ENCODE assay signal across 9 cellular contexts in the genomic region with DNA sequence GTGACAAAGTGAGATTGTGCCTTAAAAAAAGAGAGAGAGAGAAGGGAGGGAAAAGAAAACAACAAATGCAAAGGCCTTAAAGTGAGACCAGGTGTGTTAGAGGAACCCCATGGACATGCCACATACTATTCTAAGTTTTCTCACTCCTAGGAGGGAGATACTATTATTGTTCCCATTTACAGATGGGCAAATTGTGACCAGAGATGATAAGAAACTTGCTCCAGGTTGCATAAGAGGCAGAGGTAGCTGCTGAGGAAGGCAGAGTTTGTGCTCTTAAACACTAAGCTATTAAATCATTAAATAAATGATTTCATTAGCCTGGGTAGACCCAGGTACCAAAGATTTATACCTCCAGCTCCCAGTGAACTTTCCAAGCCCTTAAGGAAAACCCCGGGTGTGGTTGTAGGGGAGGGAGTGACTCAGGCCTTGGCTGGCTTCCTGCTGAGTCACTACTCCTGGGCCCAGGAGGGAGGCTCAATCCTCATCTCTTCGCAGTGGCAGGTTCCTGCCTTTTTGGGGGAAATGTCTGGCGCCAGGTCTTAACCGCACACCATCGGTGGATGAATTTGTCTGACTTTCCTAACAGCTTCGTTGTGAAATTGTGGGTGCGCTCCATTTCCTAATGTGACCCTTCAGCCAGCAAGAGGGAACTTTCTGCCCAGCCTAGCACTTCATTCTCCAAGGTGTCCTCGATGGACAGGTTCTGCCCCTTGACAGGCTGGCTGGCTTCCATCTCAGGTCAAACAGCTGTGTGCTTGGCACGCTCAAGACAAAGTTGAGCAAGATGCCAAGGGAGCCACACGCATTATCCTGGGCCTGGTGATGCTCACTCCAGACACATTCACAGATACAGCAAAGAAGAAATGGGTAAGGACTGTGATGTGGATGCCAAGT. TPM values are rescaled to one million over a fixed set of nuclear protein-coding genes. Genes with fewer than 3 reads are reported as not detected.
A peak's percentile ranks its signal among the peaks of the same experiment; 100 is the strongest.
DNase-seq lines count a peak whose midpoint lies in the region; ATAC-seq and TF ChIP-seq lines count a peak whose summit lies in the region.
"Had no signal": no experiment of that assay in that cellular context is flagged by ENCODE, and none has a peak within 500 bp of the region (broad histone marks: within the 10 kb centered on the region; RNA-seq: fewer than 3 reads in every experiment).

No MANE protein-coding gene starts in this region.

- TF ChIP-seq CTCF in OCI-LY1 (IDR thresholded peaks at IDR 0.05; ENCODE audit: low read length) (no peak), astrocyte of the spinal cord (IDR thresholded peaks at IDR 0.05; ENCODE audit: low read depth, low read length) (no peak), kidney epithelial cell (IDR thresholded peaks at IDR 0.05; ENCODE audit: insufficient read depth, low read length, poor library complexity, severe bottlenecking) (no peak)

- ATAC-seq in stimulated activated naive CD8-positive, alpha-beta T cell treated with anti-CD3 and anti-CD28 coated beads, Interleukin-15, Interleukin-2, amounts not matched to agents 100 U/mL and 50 U/mL, for 24 hours: peak; percentile 71
- ATAC-seq in GM18907 (IDR thresholded peaks at IDR 0.05; ENCODE audit: unreplicated experiment): no peak
- ATAC-seq in GM21786 (IDR thresholded peaks at IDR 0.05; ENCODE audit: unreplicated experiment): no peak

- H3K79me2 ChIP-seq in OCI-LY1 (ENCODE audit: insufficient read depth, low read length): no peaks in the 10 kb centered on the region

- H3F3A ChIP-seq in OCI-LY1 (ENCODE audit: insufficient read depth, low read length): peaks cover 6% of the 10 kb centered on the region; the same call in 1 of the 2 replicates

- no peak overlapping the region for H3K4me2 ChIP-seq in OCI-LY1 (ENCODE audit: low read length)

- H3K36me3 ChIP-seq in OCI-LY1 (ENCODE audit: insufficient read depth, low read length) (no peaks in the 10 kb centered on the region), kidney epithelial cell (ENCODE audit: control insufficient read depth, insufficient read depth, low read length) (no peaks in the 10 kb centered on the region)

- peak overlapping the region; percentile 69 for H3K27ac ChIP-seq in OCI-LY1 (ENCODE audit: low read depth, low read length, poor library complexity, severe bottlenecking)
- H3K27ac ChIP-seq: SK-N-MC had no signal

- H3K27me3 ChIP-seq in OCI-LY1 (ENCODE audit: insufficient read depth, low read length): no peaks in the 10 kb centered on the region
- no peaks in the 10 kb centered on the region for H3K27me3 ChIP-seq in kidney epithelial cell (ENCODE audit: control insufficient read depth, insufficient read depth, low read length)

- no peaks in the 10 kb centered on the region for H4K20me1 ChIP-seq in OCI-LY1 (ENCODE audit: insufficient read depth, low read length)

- H3K4me1 ChIP-seq in OCI-LY1 (ENCODE audit: insufficient read depth, low read length, severe bottlenecking): peaks cover 70% of the 10 kb centered on the region

- H3K9ac ChIP-seq in OCI-LY1 (ENCODE audit: low read length): no peak overlapping the region

- in situ Hi-C loops in astrocyte of the spinal cord (cut with HindIII; ENCODE audit: low sequenced_read_pairs): no loop called here

- no peak overlapping the region for H3K4me3 ChIP-seq in OCI-LY1 (ENCODE audit: low read depth, low read length, poor library complexity, severe bottlenecking)
- H3K4me3 ChIP-seq in astrocyte of the spinal cord (ENCODE audit: low read depth, low read length): no peak overlapping the region
- H3K4me3 ChIP-seq in kidney epithelial cell (ENCODE audit: low read depth, low read length): no peak overlapping the region
- H3K4me3 ChIP-seq: SK-N-MC had no signal

- DNase-seq in GM04503 (ENCODE audit: low read depth) (peak; percentile 83), astrocyte of the spinal cord (ENCODE audit: low read depth, low spot score) (peak; percentile 96), kidney epithelial cell (ENCODE audit: low read depth) (peak; percentile 93), NAMALWA (ENCODE audit: low spot score) (no peak)
- DNase-seq in stimulated activated naive CD8-positive, alpha-beta T cell treated with anti-CD3 and anti-CD28 coated beads, Interleukin-15, Interleukin-2, amounts not matched to agents 100 U/mL and 50 U/mL, for 24 hours: peak; percentile 59

- no peaks in the 10 kb centered on the region for H3K9me3 ChIP-seq in OCI-LY1 (ENCODE audit: low read length)

- H3K9me2 ChIP-seq in OCI-LY1 (ENCODE audit: low read depth, low read length): no peaks in the 10 kb centered on the region

- H2AFZ ChIP-seq in OCI-LY1 (ENCODE audit: low read length): no peak overlapping the region

RNA-seq across cellular contexts. Expression of gene PTPRJ, which starts 33.4 kb away (rescaled TPM):
- total RNA-seq in kidney epithelial cell: 42.3 and 49.6 TPM in 2 replicates
